Comparison of ENCODE assay signal across 24 cellular contexts in the genomic region with DNA sequence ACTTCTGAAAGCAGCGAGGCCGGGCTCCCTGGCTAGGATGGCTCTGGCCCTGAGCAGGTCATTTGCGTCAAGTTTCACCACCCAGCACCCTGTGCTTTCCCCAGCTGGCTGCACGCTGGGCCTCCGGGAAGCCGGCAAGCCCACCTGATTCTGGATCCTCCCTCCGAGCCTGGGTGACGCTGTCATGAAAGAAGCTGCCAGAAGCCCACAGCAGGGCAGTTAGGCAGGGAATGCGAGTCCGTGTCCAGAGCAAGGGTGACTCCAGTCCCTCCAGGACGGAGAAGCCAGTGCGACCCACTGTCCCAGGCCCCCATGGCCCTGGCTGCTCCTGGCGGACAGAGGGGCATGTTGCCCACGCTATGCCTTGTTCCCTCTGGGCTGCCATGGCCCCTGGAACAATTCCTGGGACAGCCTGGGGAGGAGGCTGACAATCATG. TPM values are rescaled to one million over a fixed set of nuclear protein-coding genes. Genes with fewer than 3 reads are reported as not detected.
DNase-seq lines count a peak whose midpoint lies in the region; ATAC-seq and TF ChIP-seq lines count a peak whose summit lies in the region.
"Had no signal": no experiment of that assay in that cellular context is flagged by ENCODE, and none has a peak within 500 bp of the region (broad histone marks: within the 10 kb centered on the region; RNA-seq: fewer than 3 reads in every experiment).

No MANE protein-coding gene starts in this region.

- no peak overlapping the region for H4K5ac ChIP-seq in H9 (ENCODE audit: insufficient read length, low read depth, low read length)

- H3K79me2 ChIP-seq in H9 (ENCODE audit: insufficient read depth, low read length): no peaks in the 10 kb centered on the region

- H2AK5ac ChIP-seq in H9 (ENCODE audit: insufficient read length, low read length): no peak overlapping the region

- intact Hi-C loops in sciatic nerve (cut with DNase I): loop anchor here (5.0 kb wide), 1 partner anchor 42 kb away; no protein-coding TSS in a partner anchor
- intact Hi-C loops in lower lobe of right lung (cut with DNase I): no loop called here
- intact Hi-C loops in naive thymus-derived CD4-positive, alpha-beta T cell (cut with micrococcal nuclease): no loop called here

- CTCF ChIA-PET in naive thymus-derived CD4-positive, alpha-beta T cell (lab: Charles Lee): interaction anchor here (0.7 kb wide), 1 partner anchor 466 kb away, joined by 4 read pairs; no protein-coding TSS in a partner anchor

- no peak overlapping the region for H3K9ac ChIP-seq in H9 (ENCODE audit: extremely low read depth, insufficient read length, low read length)

- H3K23ac ChIP-seq in H9 (ENCODE audit: insufficient read length, low read depth, low read length): no peak overlapping the region

- H2BK120ac ChIP-seq in H9 (ENCODE audit: low read depth, low read length, poor library complexity, severe bottlenecking): no peak overlapping the region

- H3K27ac ChIP-seq in H9 (ENCODE audit: insufficient read length, low read depth, low read length) (no peak overlapping the region), lower lobe of right lung (no peak overlapping the region)
- H3K27ac ChIP-seq in naive thymus-derived CD4-positive, alpha-beta T cell (ENCODE audit: low read depth, low read length): no peak overlapping the region
- H3K27ac ChIP-seq: C4-2B had no signal

- H3K4me3 Mint-ChIP-seq in H9 (no peak overlapping the region), glutamatergic neuron (ENCODE audit: unreplicated experiment) (no peak overlapping the region)
- H3K4me3 Mint-ChIP-seq in naive thymus-derived CD4-positive, alpha-beta T cell: no peak overlapping the region
- H3K4me3 Mint-ChIP-seq: CD8-positive, alpha-beta memory T cell; IgD-negative memory B cell had no signal

- H3K79me1 ChIP-seq in H9 (ENCODE audit: insufficient read depth, low read depth, low read length, poor library complexity, severe bottlenecking): no peaks in the 10 kb centered on the region

- H3K4ac ChIP-seq in H9 (ENCODE audit: low read depth, low read length): no peak overlapping the region

- H3K27me3 ChIP-seq in H9 (ENCODE audit: insufficient read depth, low read length) (no peaks in the 10 kb centered on the region), lower lobe of right lung (ENCODE audit: low read depth) (no peaks in the 10 kb centered on the region)
- H3K27me3 ChIP-seq in naive thymus-derived CD4-positive, alpha-beta T cell (ENCODE audit: control insufficient read depth in 2 of 2, insufficient read depth in 2 of 2, low read length in 2 of 2): no peaks in the 10 kb centered on the region

- peak; percentile 13 for DNase-seq in activated CD8-positive, alpha-beta memory T cell treated with anti-CD3 and anti-CD28 coated beads, Interleukin-2, amount 50 U/mL, for 4 hours
- no peak for DNase-seq in activated CD8-positive, alpha-beta memory T cell treated with anti-CD3 and anti-CD28 coated beads, Interleukin-2, amount 50 U/mL, for 48 hours
- DNase-seq in H9: peak; percentile 21
- DNase-seq in islet precursor cell: peak; percentile 43
- DNase-seq in sciatic nerve (ENCODE audit: low spot score): peak; percentile 39
- no peak for DNase-seq in lower lobe of right lung
- DNase-seq in glutamatergic neuron: no peak
- DNase-seq in naive thymus-derived CD4-positive, alpha-beta T cell: no peak
- DNase-seq: 8988T, AML-193, GOT3, Kasumi-1, NCI-H1694, NCI-H2081, NCI-H2171, NCI-H345, NCI-H524, NCI-H774, OCI-M1, SIG-M5 had no signal

- H3K9me3 ChIP-seq in H9 (ENCODE audit: control insufficient read depth, low read depth, low read length) (no peaks in the 10 kb centered on the region), lower lobe of right lung (peaks cover 9% of the 10 kb centered on the region)
- H3K9me3 ChIP-seq in naive thymus-derived CD4-positive, alpha-beta T cell (ENCODE audit: control insufficient read depth in 2 of 3, low read length in 3 of 3): peaks cover 0 to 11% (median 0%) of the 10 kb centered on the region in 3 experiments

- H3K9me3 Mint-ChIP-seq in H9 (peaks cover 21% of the 10 kb centered on the region in 2 experiments; a peak in 4 of 5 replicates), glutamatergic neuron (ENCODE audit: unreplicated experiment) (peaks cover 8% of the 10 kb centered on the region)
- H3K9me3 Mint-ChIP-seq in naive thymus-derived CD4-positive, alpha-beta T cell: peaks cover 0 to 30% (median 17%) of the 10 kb centered on the region in 11 donors

- no peak overlapping the region for H3K4me2 ChIP-seq in H9 (ENCODE audit: insufficient read depth, insufficient read length, low read length)

- whole genome bisulfite sequencing in H9 (ENCODE audit: extremely low coverage, insufficient read length, low lambda C conversion rate): no CpG with 5 or more reads among the region's 14 CpGs

- H2BK20ac ChIP-seq in H9 (ENCODE audit: low read depth, low read length, poor library complexity, severe bottlenecking): no peak overlapping the region

- no peaks in the 10 kb centered on the region for H3K36me3 ChIP-seq in lower lobe of right lung
- H3K36me3 ChIP-seq in naive thymus-derived CD4-positive, alpha-beta T cell (ENCODE audit: control insufficient read depth in 2 of 3, insufficient read depth in 3 of 3, low read length in 3 of 3): no peaks in the 10 kb centered on the region

- H3K4me1 ChIP-seq in H9 (ENCODE audit: insufficient read depth, low read length) (no peaks in the 10 kb centered on the region), lower lobe of right lung (peaks cover 3% of the 10 kb centered on the region)
- peaks cover 0 to 8% of the 10 kb centered on the region in 2 donors for H3K4me1 ChIP-seq in naive thymus-derived CD4-positive, alpha-beta T cell (ENCODE audit: control insufficient read depth in 2 of 2, insufficient read depth in 2 of 2, low read length in 2 of 2)

- POLR2A ChIA-PET in naive thymus-derived CD4-positive, alpha-beta T cell (lab: Charles Lee): no interaction called here

- no peak overlapping the region for H2BK12ac ChIP-seq in H9 (ENCODE audit: insufficient read length, low read depth, low read length)

- no peak overlapping the region for H4K91ac ChIP-seq in H9 (ENCODE audit: insufficient read length, low read depth, low read length)

- H3K27ac Mint-ChIP-seq in H9 (no peak overlapping the region), glutamatergic neuron (ENCODE audit: unreplicated experiment) (no peak overlapping the region)
- H3K27ac Mint-ChIP-seq in naive thymus-derived CD4-positive, alpha-beta T cell: peak overlapping the region in 2 of 9 donors; percentile 3 to 21
- H3K27ac Mint-ChIP-seq: IgD-negative memory B cell had no signal

- no peaks in the 10 kb centered on the region for H4K20me1 ChIP-seq in H9 (ENCODE audit: control insufficient read depth, insufficient read depth, insufficient read length)

- H2BK15ac ChIP-seq in H9 (ENCODE audit: low read depth, low read length): no peak overlapping the region

- H3K4me1 Mint-ChIP-seq in H9 (peaks cover 2 to 4% of the 10 kb centered on the region in 2 experiments; a peak in 1 of 4 replicates), glutamatergic neuron (ENCODE audit: low read depth, unreplicated experiment) (peaks cover 9% of the 10 kb centered on the region)
- H3K4me1 Mint-ChIP-seq in naive thymus-derived CD4-positive, alpha-beta T cell: peaks cover 9 to 18% (median 12%) of the 10 kb centered on the region in 7 donors

- no peak overlapping the region for H3K14ac ChIP-seq in H9 (ENCODE audit: insufficient read depth, low read length)

- H2AFZ ChIP-seq in H9 (ENCODE audit: low read length): no peak overlapping the region

- no peak for TF ChIP-seq CTCF in H9 (conservative IDR thresholded peaks at IDR 0.05)
- no peak for TF ChIP-seq CTCF in lower lobe of right lung (IDR thresholded peaks at IDR 0.05)
- TF ChIP-seq CTCF in glutamatergic neuron (IDR thresholded peaks at IDR 0.05; ENCODE audit: partially characterized antibody, unreplicated experiment): no peak

- H3K36me3 Mint-ChIP-seq in H9 (ENCODE audit: insufficient read depth in 1 of 3, low read depth in 3 of 3): no peaks in the 10 kb centered on the region; a peak in 2 of 7 replicates
- H3K36me3 Mint-ChIP-seq in glutamatergic neuron (ENCODE audit: unreplicated experiment): peaks cover 39% of the 10 kb centered on the region
- H3K36me3 Mint-ChIP-seq in naive thymus-derived CD4-positive, alpha-beta T cell: peaks cover 5 to 20% (median 10%) of the 10 kb centered on the region in 5 donors

- H3K56ac ChIP-seq in H9 (ENCODE audit: insufficient read length, low read depth, low read length): no peak overlapping the region

- ATAC-seq in sciatic nerve (no peak), lower lobe of right lung (no peak)
- ATAC-seq in naive thymus-derived CD4-positive, alpha-beta T cell: no peak
- ATAC-seq: HCT116 had no signal

- no peak overlapping the region for H3K18ac ChIP-seq in H9 (ENCODE audit: insufficient read length, low read depth, low read length)

- H3K27me3 Mint-ChIP-seq in H9 (ENCODE audit: low read depth) (peaks cover 29% of the 10 kb centered on the region), glutamatergic neuron (ENCODE audit: unreplicated experiment) (peaks cover 9% of the 10 kb centered on the region)
- peaks cover 0 to 7% (median 0%) of the 10 kb centered on the region in 5 donors for H3K27me3 Mint-ChIP-seq in naive thymus-derived CD4-positive, alpha-beta T cell

- H2BK5ac ChIP-seq in H9 (ENCODE audit: insufficient read length, low read length): no peak overlapping the region

- no peak overlapping the region for H3T11ph ChIP-seq in H9 (ENCODE audit: low read length)

- no peak overlapping the region for H3K4me3 ChIP-seq in lower lobe of right lung
- no peak overlapping the region for H3K4me3 ChIP-seq in naive thymus-derived CD4-positive, alpha-beta T cell (ENCODE audit: low read length)

- no peaks in the 10 kb centered on the region for H3K23me2 ChIP-seq in H9 (ENCODE audit: insufficient read length, low read depth, low read length, poor library complexity, severe bottlenecking)

- no peak overlapping the region for H4K8ac ChIP-seq in H9 (replicated peaks; ENCODE audit: insufficient read length, low read depth, low read length)

RNA-seq across cellular contexts. Expression of a gene that starts 44.4 kb away (rescaled TPM):
- total RNA-seq in H9 (2021) (10.8 and 10.9 TPM in 2 replicates), sciatic nerve (14.1 TPM), lower lobe of right lung (4.5 TPM), glutamatergic neuron (ENCODE audit: unreplicated experiment) (72.7 TPM)
- 1 to 10 TPM; 1.2 to 5.2 (median 4.0) TPM for total RNA-seq in naive thymus-derived CD4-positive, alpha-beta T cell
- 1 to 10 TPM; 1.5 to 1.6 TPM for polyA plus RNA-seq in naive thymus-derived CD4-positive, alpha-beta T cell

RNA-seq across cellular contexts. Expression of a gene that starts 56.9 kb away (rescaled TPM):
- total RNA-seq in H9 (2021) (31.4 and 32.4 TPM in 2 replicates), sciatic nerve (10.2 TPM), lower lobe of right lung (50.7 TPM), glutamatergic neuron (ENCODE audit: unreplicated experiment) (53.3 TPM)
- total RNA-seq in naive thymus-derived CD4-positive, alpha-beta T cell: 10 to 100 TPM; 10.5 to 49.1 (median 21.6) TPM
- polyA plus RNA-seq in naive thymus-derived CD4-positive, alpha-beta T cell: 10 to 100 TPM; 11.7 to 15.6 TPM

Comparison
In these comparisons a context has a peak if more than half of its experiments do, and no peak if none do; other contexts are left out.
1. DNase-seq: peak in activated CD8-positive, alpha-beta memory T cell treated with anti-CD3 and anti-CD28 coated beads, Interleukin-2, amount 50 U/mL, for 4 hours (single experiment), H9 (single experiment), islet precursor cell (single experiment) and sciatic nerve (single experiment); none in activated CD8-positive, alpha-beta memory T cell treated with anti-CD3 and anti-CD28 coated beads, Interleukin-2, amount 50 U/mL, for 48 hours (single experiment), lower lobe of right lung (single experiment), glutamatergic neuron (single experiment) and naive thymus-derived CD4-positive, alpha-beta T cell (0 of 9).